20 cellular contexts compared by ENCODE assay signal in the genomic region with DNA sequence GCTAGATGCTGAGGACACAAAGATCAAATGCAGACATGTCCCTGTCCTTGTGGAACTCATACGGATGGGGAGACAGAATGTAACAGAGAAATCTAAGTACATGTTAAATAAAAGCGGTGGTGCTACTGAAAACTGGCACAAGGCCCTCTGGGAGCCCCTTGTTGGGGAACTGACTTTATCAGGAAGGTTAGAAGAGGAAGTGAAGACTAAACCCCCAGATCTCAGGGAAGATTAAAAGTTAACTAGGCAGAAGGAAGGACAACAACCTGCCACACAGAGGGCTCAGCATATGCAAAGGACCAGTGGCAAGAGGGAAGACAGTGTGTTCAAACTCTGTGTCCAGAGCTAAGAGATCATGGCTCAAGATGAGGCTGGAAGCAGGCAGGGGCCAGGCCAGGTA.
"Had no signal": no experiment of that assay in that cellular context is flagged by ENCODE, and none has a peak within 500 bp of the region (broad histone marks: within the 10 kb centered on the region; RNA-seq: fewer than 3 reads in every experiment).

No MANE protein-coding gene starts in this region.

- H3K9me3 Mint-ChIP-seq: activated T-cell treated with anti-CD3 and anti-CD28 coated beads, Interleukin-2, amount 50 U/mL, for 72 hours; effector memory CD8-positive, alpha-beta T cell; nephron; T-helper 2 cell treated with Interferon-gamma antibody and Interleukin-4, amounts not matched to agents 5 μg/mL and 100 μg/mL, for 36 hours; type B pancreatic cell had no signal

- H3K36me3 Mint-ChIP-seq: activated naive CD8-positive, alpha-beta T cell; type B pancreatic cell had no signal

- DNase-seq: activated CD4-positive, alpha-beta T cell treated with anti-CD3 and anti-CD28 coated beads for 36 hours; activated CD4-positive, CD25-positive, alpha-beta regulatory T cell; activated naive CD4-positive, alpha-beta T cell treated with Interleukin-2 at 50 U/mL for 16 hours; activated T-cell treated with anti-CD3 and anti-CD28 coated beads for 4 hours; activated T-cell treated with anti-CD3 and anti-CD28 coated beads, Interleukin-2, amount 50 U/mL, for 72 hours; aorta; colonic mucosa; effector memory CD8-positive, alpha-beta T cell; erythroblast; gastrocnemius medialis; left cardiac atrium; left ventricle myocardium superior; right cardiac atrium; stimulated activated CD4-positive, alpha-beta T cell treated with anti-CD3 and anti-CD28 coated beads, Interleukin-2, amount 100 ng/mL, for 48 hours; stimulated activated naive CD8-positive, alpha-beta T cell treated with anti-CD3 and anti-CD28 coated beads, Interleukin-15, Interleukin-2, amounts not matched to agents 100 U/mL and 50 U/mL, for 24 hours; uterus had no signal

- H3K27ac Mint-ChIP-seq: activated CD4-positive, alpha-beta T cell treated with anti-CD3 and anti-CD28 coated beads for 36 hours; activated naive CD8-positive, alpha-beta T cell; activated T-cell treated with anti-CD3 and anti-CD28 coated beads, Interleukin-2, amount 50 U/mL, for 72 hours; effector memory CD8-positive, alpha-beta T cell; nephron; T-helper 2 cell treated with Interferon-gamma antibody and Interleukin-4, amounts not matched to agents 5 μg/mL and 100 μg/mL, for 36 hours; type B pancreatic cell had no signal

- H3K4me3 Mint-ChIP-seq: activated CD4-positive, alpha-beta T cell treated with anti-CD3 and anti-CD28 coated beads for 36 hours; activated naive CD8-positive, alpha-beta T cell; activated T-cell treated with anti-CD3 and anti-CD28 coated beads, Interleukin-2, amount 50 U/mL, for 72 hours; effector memory CD8-positive, alpha-beta T cell; nephron; T-helper 2 cell treated with Interferon-gamma antibody and Interleukin-4, amounts not matched to agents 5 μg/mL and 100 μg/mL, for 36 hours; type B pancreatic cell had no signal
